15 cellular contexts compared by ENCODE assay signal in the genomic region with DNA sequence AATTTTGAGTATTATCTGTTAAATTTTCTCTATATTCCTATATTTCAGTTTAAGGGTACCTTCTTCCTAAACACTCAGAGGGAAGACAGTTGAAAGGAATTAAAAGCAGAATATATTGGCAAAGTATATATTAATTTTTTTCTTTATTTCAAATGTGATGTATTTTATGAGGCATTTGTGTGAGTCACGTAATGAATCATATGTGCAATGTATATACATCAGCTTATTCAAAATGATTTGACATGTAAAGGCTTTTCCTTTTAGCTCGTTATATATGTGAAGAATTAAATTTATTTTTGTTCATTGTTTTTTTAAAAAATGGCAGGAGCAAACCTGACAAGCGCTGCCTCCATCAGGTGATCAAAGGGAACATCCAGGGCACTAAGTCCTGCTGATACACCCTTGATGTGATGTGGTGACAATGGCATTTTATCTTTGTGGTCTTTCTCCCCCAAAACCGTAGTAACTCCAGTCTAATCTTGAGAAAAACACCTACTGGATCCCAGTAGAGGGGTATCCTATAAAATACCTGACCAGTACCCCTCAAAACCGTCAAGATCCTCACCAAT. TPM values are rescaled to one million over a fixed set of nuclear protein-coding genes. Genes with fewer than 3 reads are reported as not detected.
DNase-seq lines count a peak whose midpoint lies in the region; ATAC-seq, FAIRE-seq and TF ChIP-seq lines count a peak whose summit lies in the region.
"Had no signal": no experiment of that assay in that cellular context is flagged by ENCODE, and none has a peak within 500 bp of the region (broad histone marks: within the 10 kb centered on the region; RNA-seq: fewer than 3 reads in every experiment).

No MANE protein-coding gene starts in this region.

- intact Hi-C loops in tibial artery (cut with DNase I; ENCODE audit: low total_unique reads), result no loop called here

- no peak overlapping the region for H3K9ac ChIP-seq in mesendoderm (ENCODE audit: low read length)

- ATAC-seq in HG03039 (IDR thresholded peaks at IDR 0.05; ENCODE audit: unreplicated experiment) (no peak), HG02588 (IDR thresholded peaks at IDR 0.05; ENCODE audit: unreplicated experiment) (no peak)

- H3K56ac ChIP-seq in mesendoderm (ENCODE audit: low read length), result no peak overlapping the region

- H3K4me3 ChIP-seq in mesendoderm (ENCODE audit: low read length) (no peak overlapping the region), tibial artery (no peak overlapping the region)
- H3K4me3 ChIP-seq: Peyer's patch had no signal

- no peaks in the 10 kb centered on the region for H3K36me3 ChIP-seq in mesendoderm (ENCODE audit: control insufficient read depth, insufficient read depth, low read length)
- no peaks in the 10 kb centered on the region for H3K36me3 ChIP-seq in tibial artery
- H3K36me3 ChIP-seq: Peyer's patch had no signal

- no peaks in the 10 kb centered on the region for H3K27me3 Mint-ChIP-seq in chondrocyte (ENCODE audit: low read depth)

- DNase-seq in ELR (ENCODE audit: low read depth) (peak; percentile 71), HTR-8/SVneo (ENCODE audit: insufficient read length, low spot score) (no peak), chondrocyte (ENCODE audit: low spot score) (no peak), mesendoderm (peak; percentile 51), tibial artery (no peak)
- DNase-seq: CD8-positive, alpha-beta memory T cell; KG1; NCI-H1092; NCI-H1694 treated with DMSO at 0.1 percent for 48 hours; Peyer's patch; SIG-M5; SW 1271 had no signal

- peaks cover 46% of the 10 kb centered on the region for H3K4me1 Mint-ChIP-seq in chondrocyte (ENCODE audit: low read depth)
- H3K4me1 Mint-ChIP-seq: CD8-positive, alpha-beta memory T cell had no signal

- no peak overlapping the region for H3K18ac ChIP-seq in mesendoderm (ENCODE audit: low read length)

- H3K27me3 ChIP-seq in mesendoderm (ENCODE audit: insufficient read depth, low read length, poor library complexity) (no peaks in the 10 kb centered on the region), tibial artery (no peaks in the 10 kb centered on the region)
- H3K27me3 ChIP-seq: Peyer's patch had no signal

- H3K9me3 ChIP-seq in tibial artery, result no peaks in the 10 kb centered on the region
- H3K9me3 ChIP-seq: Peyer's patch had no signal

- no peak overlapping the region for H3K4ac ChIP-seq in mesendoderm (ENCODE audit: low read depth, low read length)

- no peak overlapping the region for H2BK5ac ChIP-seq in mesendoderm (ENCODE audit: low read length)

- no peak overlapping the region for H2AK5ac ChIP-seq in mesendoderm (ENCODE audit: low read length)

- H2BK120ac ChIP-seq in mesendoderm (ENCODE audit: low read depth, low read length), result no peak overlapping the region

- no peak overlapping the region for H4K5ac ChIP-seq in mesendoderm (ENCODE audit: low read length)

- TF ChIP-seq CTCF in chondrocyte (IDR thresholded peaks at IDR 0.05) (no peak), tibial artery (IDR thresholded peaks at IDR 0.05) (no peak)

- WGBS in mesendoderm (ENCODE audit: extremely low coverage, insufficient coverage, low lambda C conversion rate), result no CpG with 5 or more reads among the region's 5 CpGs

- peak; percentile 26 for FAIRE-seq in HTR-8/SVneo (lab: Jason Lieb, UNC)
- FAIRE-seq: H54 had no signal

- H3K79me1 ChIP-seq in mesendoderm (ENCODE audit: low read length), result peaks cover 2% of the 10 kb centered on the region

- peaks cover 75% of the 10 kb centered on the region for H3K79me2 ChIP-seq in mesendoderm (ENCODE audit: control insufficient read depth, insufficient read depth, low read length)

- H2BK15ac ChIP-seq in mesendoderm (replicated peaks; ENCODE audit: low read depth), result no peak overlapping the region

- H4K8ac ChIP-seq in mesendoderm (ENCODE audit: low read depth, low read length), result no peak overlapping the region

- no peak overlapping the region for H3K4me2 ChIP-seq in mesendoderm (ENCODE audit: low read length)

- no peak overlapping the region for H3K23ac ChIP-seq in mesendoderm (ENCODE audit: low read length)

- H3K4me1 ChIP-seq in mesendoderm (ENCODE audit: control insufficient read depth, low read depth, low read length) (no peaks in the 10 kb centered on the region), tibial artery (peaks cover 0 to 27% (median 3%) of the 10 kb centered on the region in 4 donors)
- H3K4me1 ChIP-seq: Peyer's patch had no signal

- H3K27ac ChIP-seq in mesendoderm (ENCODE audit: low read depth, low read length) (no peak overlapping the region), tibial artery (no peak overlapping the region)
- H3K27ac ChIP-seq: Peyer's patch had no signal

- no peak overlapping the region for H3K4me3 Mint-ChIP-seq in chondrocyte (ENCODE audit: unreplicated experiment)
- H3K4me3 Mint-ChIP-seq: CD8-positive, alpha-beta memory T cell had no signal

- H3K36me3 Mint-ChIP-seq in chondrocyte (ENCODE audit: low read depth), result no peaks in the 10 kb centered on the region
- H3K36me3 Mint-ChIP-seq: CD8-positive, alpha-beta memory T cell had no signal

- H3K27ac Mint-ChIP-seq in chondrocyte (ENCODE audit: unreplicated experiment), result peak overlapping the region; percentile 54

- H3K9me3 Mint-ChIP-seq in chondrocyte (ENCODE audit: low read depth), result peaks cover 3% of the 10 kb centered on the region
- H3K9me3 Mint-ChIP-seq: CD8-positive, alpha-beta memory T cell had no signal

RNA-seq across cellular contexts. Expression of a gene that starts 8.9 kb away (rescaled TPM):
- total RNA-seq in chondrocyte, result 41.5 to 54.5 TPM (median 48.0 TPM) in 3 replicates
- 44.3 TPM for polyA plus RNA-seq in mesendoderm (2013, experiment 1 of 2)
- polyA plus RNA-seq in mesendoderm (2013, experiment 2 of 2), result 44.8 TPM

Comparison
In these comparisons a context has a peak if more than half of its experiments do, and no peak if none do; other contexts are left out.
1. DNase-seq: peak in ELR (single experiment) and mesendoderm (single experiment); none in HTR-8/SVneo (single experiment), chondrocyte (single experiment) and tibial artery (0 of 2).